Comparison of ENCODE assay signal across 10 cellular contexts in genomic region chr1:154730986-154731489, GRCh38.
DNase-seq lines count a peak whose midpoint lies in the region; ATAC-seq and TF ChIP-seq lines count a peak whose summit lies in the region.
"Had no signal": no experiment of that assay in that cellular context is flagged by ENCODE, and none has a peak within 500 bp of the region (broad histone marks: within the 10 kb centered on the region; RNA-seq: fewer than 3 reads in every experiment).

No MANE protein-coding gene starts in this region.

- WGBS in esophagus muscularis mucosa: 22% methylated on average over 10 of the region's 10 CpGs
- WGBS in neuronal stem cell (ENCODE audit: extremely low coverage in 2 of 2, insufficient read length in 2 of 2, insufficient replicate concordance in 1 of 2), 2 donors: no CpG with 5 or more reads among the region's 10 CpGs

- no peak overlapping the region for H2AK5ac ChIP-seq in neuronal stem cell (ENCODE audit: low read depth, low read length)

- H3K18ac ChIP-seq in neuronal stem cell (ENCODE audit: low read length): peak overlapping the region; percentile 58

- no peak overlapping the region for H4K91ac ChIP-seq in neuronal stem cell (ENCODE audit: low read depth, low read length, poor library complexity)

- H3K4me1 ChIP-seq in esophagus muscularis mucosa (peaks cover 39 to 77% (median 71%) of the 10 kb centered on the region in 4 donors), neuronal stem cell (ENCODE audit: control insufficient read depth in 2 of 2, insufficient read depth in 1 of 2, low read depth in 1 of 2, low read length in 2 of 2) (peaks cover 36 to 40% of the 10 kb centered on the region in 2 donors)

- intact Hi-C loops in esophagus muscularis mucosa (cut with DNase I): no loop called here

- H3K36me3 ChIP-seq in esophagus muscularis mucosa (no peaks in the 10 kb centered on the region), neuronal stem cell (replicated peaks in 1 of 2; ENCODE audit: control insufficient read depth in 2 of 2, insufficient read depth in 2 of 2, low read length in 2 of 2) (no peaks in the 10 kb centered on the region)

- H2BK15ac ChIP-seq in neuronal stem cell (ENCODE audit: low read length): no peak overlapping the region

- H3K14ac ChIP-seq in neuronal stem cell (ENCODE audit: low read length): no peak overlapping the region

- H2AFZ ChIP-seq in neuronal stem cell (ENCODE audit: low read length): peak overlapping the region; percentile 23

- no peak for TF ChIP-seq CTCF in esophagus muscularis mucosa (IDR thresholded peaks at IDR 0.05)

- H3K27me3 ChIP-seq in esophagus muscularis mucosa (no peaks in the 10 kb centered on the region), neuronal stem cell (ENCODE audit: control insufficient read depth in 3 of 3, insufficient read depth in 3 of 3, low read depth in 1 of 3, low read length in 3 of 3) (no peaks in the 10 kb centered on the region)

- no peak for TF ChIP-seq POLR2A in esophagus muscularis mucosa (IDR thresholded peaks at IDR 0.05; ENCODE audit: low read depth)

- H2BK120ac ChIP-seq in neuronal stem cell (ENCODE audit: low read depth, low read length): no peak overlapping the region

- TF ChIP-seq EP300 in esophagus muscularis mucosa (IDR thresholded peaks at IDR 0.05): no peak

- H3K23ac ChIP-seq in neuronal stem cell (ENCODE audit: low read depth, low read length, poor library complexity): no peak overlapping the region

- H3K9me3 ChIP-seq in esophagus muscularis mucosa: no peaks in the 10 kb centered on the region
- H3K9me3 ChIP-seq in neuronal stem cell (replicated peaks in 1 of 2; ENCODE audit: control insufficient read depth in 2 of 2, insufficient read depth in 1 of 2, low read depth in 1 of 2, low read length in 2 of 2): no peaks in the 10 kb centered on the region

- ATAC-seq in HG02588 (IDR thresholded peaks at IDR 0.05; ENCODE audit: unreplicated experiment) (no peak), HG03025 (IDR thresholded peaks at IDR 0.05; ENCODE audit: low FRiP score, unreplicated experiment) (no peak)

- DNase-seq in Ammon's horn (ENCODE audit: low spot score): peak; percentile 54
- peak; percentile 69 for DNase-seq in NCI-H69 (lab: John Stamatoyannopoulos, UW)
- DNase-seq in esophagus muscularis mucosa (ENCODE audit: extremely low spot score): no peak
- DNase-seq in neuronal stem cell (ENCODE audit: low spot score): no peak
- no peak for DNase-seq in NCI-H128 (lab: John Stamatoyannopoulos, UW; ENCODE audit: unreplicated experiment)
- no peak for DNase-seq in NCI-H146 (lab: John Stamatoyannopoulos, UW)
- DNase-seq: activated naive CD4-positive, alpha-beta T cell treated with anti-CD3 and anti-CD28 coated beads, Interleukin-2, amount 10 ng/mL, durations not matched to agents 7 days and 5 days; T1000 had no signal

- no peak overlapping the region for H3K4me3 ChIP-seq in esophagus muscularis mucosa
- H3K4me3 ChIP-seq in neuronal stem cell (ENCODE audit: low read length in 2 of 2): no peak overlapping the region

- no peak overlapping the region for H3K4me2 ChIP-seq in neuronal stem cell (ENCODE audit: insufficient read depth, low read length, poor library complexity, severe bottlenecking)

- no peaks in the 10 kb centered on the region for H3K79me1 ChIP-seq in neuronal stem cell (ENCODE audit: low read depth, low read length)

- H3K4ac ChIP-seq in neuronal stem cell (ENCODE audit: low read length): no peak overlapping the region

- H3K27ac ChIP-seq in esophagus muscularis mucosa (replicated peaks in 1 of 4): peak overlapping the region; percentile 74 to 85 (median 75)
- H3K27ac ChIP-seq in neuronal stem cell (replicated peaks; ENCODE audit: low read length): no peak overlapping the region

- H2BK12ac ChIP-seq in neuronal stem cell (ENCODE audit: low read length): no peak overlapping the region

- no peak overlapping the region for H4K8ac ChIP-seq in neuronal stem cell (ENCODE audit: low read depth, low read length)

- no peak overlapping the region for H3K9ac ChIP-seq in neuronal stem cell (ENCODE audit: low read depth, low read length, poor library complexity)

- H2BK5ac ChIP-seq in neuronal stem cell (ENCODE audit: low read length): no peak overlapping the region

Comparison
In these comparisons a context has a peak if more than half of its experiments do, and no peak if none do; other contexts are left out.
1. DNase-seq: peak in Ammon's horn (single experiment) and NCI-H69 (single experiment); none in esophagus muscularis mucosa (single experiment), neuronal stem cell (single experiment), NCI-H128 (single experiment) and NCI-H146 (single experiment).